In the genomic region with DNA sequence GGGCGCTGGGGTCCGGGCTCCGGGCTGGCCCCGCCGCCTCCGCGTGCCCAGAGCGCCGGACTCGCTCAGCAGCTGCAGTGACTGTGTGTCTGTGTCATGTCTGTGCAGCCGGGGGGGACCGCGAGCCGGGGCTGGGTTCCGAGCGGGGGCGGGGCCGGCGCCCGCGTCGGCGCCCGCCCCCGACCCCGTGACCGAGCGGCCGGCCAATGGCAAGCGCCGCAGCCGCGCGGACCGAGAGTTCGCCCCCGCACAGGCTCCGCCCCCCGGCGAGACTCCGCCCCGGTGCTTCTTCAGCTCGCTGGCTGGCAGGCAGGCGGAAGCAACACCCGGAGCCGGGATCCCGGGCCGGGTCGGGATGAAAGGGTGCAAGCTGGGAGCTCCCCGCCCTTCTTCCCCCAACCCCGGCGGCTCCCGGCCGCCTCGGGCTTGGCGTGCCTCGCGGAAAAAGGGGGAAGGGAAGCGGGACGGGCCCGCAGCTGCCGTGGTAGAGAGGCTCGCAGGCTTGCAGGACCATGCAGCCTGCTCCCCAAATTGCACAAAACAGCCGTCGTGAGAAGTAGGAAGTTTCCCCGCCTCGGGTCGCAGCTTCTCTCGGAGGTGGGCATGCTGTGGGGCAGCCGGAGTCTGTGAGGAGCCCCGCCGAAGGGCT, we compare ENCODE assay signal across 1 cellular context.
TF ChIP-seq lines count a peak whose summit lies in the region.

No MANE protein-coding gene starts in this region.

TF ChIP-seq in H1, 55 proteins besides CTCF, POLR2A, EP300 and RAD21:
- TF ChIP-seq CHD2 (IDR thresholded peaks at IDR 0.05; ENCODE audit: low read length): no peak
- no peak for TF ChIP-seq ZNF274 (IDR thresholded peaks at IDR 0.05; ENCODE audit: borderline replicate concordance, extremely low read depth, low read length)
- no peak for TF ChIP-seq SP4 (IDR thresholded peaks at IDR 0.05; ENCODE audit: low read length)
- 0 out of 2 replicates have a peak, but pooled peaks have one; percentile 9 for TF ChIP-seq GTF2F1 (IDR thresholded peaks at IDR 0.05; ENCODE audit: borderline replicate concordance, low read depth, low read length)
- TF ChIP-seq BRCA1 (IDR thresholded peaks at IDR 0.05; ENCODE audit: low read depth, low read length): no peak
- TF ChIP-seq HDAC2 (IDR thresholded peaks at IDR 0.05; ENCODE audit: borderline replicate concordance in 1 of 2, low read depth in 2 of 2, low read length in 2 of 2): no peak
- TF ChIP-seq SP1 (IDR thresholded peaks at IDR 0.05; ENCODE audit: low read depth, low read length): peak; percentile 91
- peak; percentile 92 for TF ChIP-seq TAF1 (IDR thresholded peaks at IDR 0.05; ENCODE audit: low read depth, low read length)
- no peak for TF ChIP-seq ATF2 (IDR thresholded peaks at IDR 0.05; ENCODE audit: low read length)
- no peak for TF ChIP-seq HDAC6 (IDR thresholded peaks at IDR 0.05; ENCODE audit: low read depth, low read length)
- no peak for TF ChIP-seq GABPA (IDR thresholded peaks at IDR 0.05; ENCODE audit: borderline replicate concordance, insufficient read depth, low read length)
- no peak for TF ChIP-seq CTBP2 (IDR thresholded peaks at IDR 0.05; ENCODE audit: borderline replicate concordance, insufficient read depth, insufficient read length, low read length)
- TF ChIP-seq, protein P1, sequence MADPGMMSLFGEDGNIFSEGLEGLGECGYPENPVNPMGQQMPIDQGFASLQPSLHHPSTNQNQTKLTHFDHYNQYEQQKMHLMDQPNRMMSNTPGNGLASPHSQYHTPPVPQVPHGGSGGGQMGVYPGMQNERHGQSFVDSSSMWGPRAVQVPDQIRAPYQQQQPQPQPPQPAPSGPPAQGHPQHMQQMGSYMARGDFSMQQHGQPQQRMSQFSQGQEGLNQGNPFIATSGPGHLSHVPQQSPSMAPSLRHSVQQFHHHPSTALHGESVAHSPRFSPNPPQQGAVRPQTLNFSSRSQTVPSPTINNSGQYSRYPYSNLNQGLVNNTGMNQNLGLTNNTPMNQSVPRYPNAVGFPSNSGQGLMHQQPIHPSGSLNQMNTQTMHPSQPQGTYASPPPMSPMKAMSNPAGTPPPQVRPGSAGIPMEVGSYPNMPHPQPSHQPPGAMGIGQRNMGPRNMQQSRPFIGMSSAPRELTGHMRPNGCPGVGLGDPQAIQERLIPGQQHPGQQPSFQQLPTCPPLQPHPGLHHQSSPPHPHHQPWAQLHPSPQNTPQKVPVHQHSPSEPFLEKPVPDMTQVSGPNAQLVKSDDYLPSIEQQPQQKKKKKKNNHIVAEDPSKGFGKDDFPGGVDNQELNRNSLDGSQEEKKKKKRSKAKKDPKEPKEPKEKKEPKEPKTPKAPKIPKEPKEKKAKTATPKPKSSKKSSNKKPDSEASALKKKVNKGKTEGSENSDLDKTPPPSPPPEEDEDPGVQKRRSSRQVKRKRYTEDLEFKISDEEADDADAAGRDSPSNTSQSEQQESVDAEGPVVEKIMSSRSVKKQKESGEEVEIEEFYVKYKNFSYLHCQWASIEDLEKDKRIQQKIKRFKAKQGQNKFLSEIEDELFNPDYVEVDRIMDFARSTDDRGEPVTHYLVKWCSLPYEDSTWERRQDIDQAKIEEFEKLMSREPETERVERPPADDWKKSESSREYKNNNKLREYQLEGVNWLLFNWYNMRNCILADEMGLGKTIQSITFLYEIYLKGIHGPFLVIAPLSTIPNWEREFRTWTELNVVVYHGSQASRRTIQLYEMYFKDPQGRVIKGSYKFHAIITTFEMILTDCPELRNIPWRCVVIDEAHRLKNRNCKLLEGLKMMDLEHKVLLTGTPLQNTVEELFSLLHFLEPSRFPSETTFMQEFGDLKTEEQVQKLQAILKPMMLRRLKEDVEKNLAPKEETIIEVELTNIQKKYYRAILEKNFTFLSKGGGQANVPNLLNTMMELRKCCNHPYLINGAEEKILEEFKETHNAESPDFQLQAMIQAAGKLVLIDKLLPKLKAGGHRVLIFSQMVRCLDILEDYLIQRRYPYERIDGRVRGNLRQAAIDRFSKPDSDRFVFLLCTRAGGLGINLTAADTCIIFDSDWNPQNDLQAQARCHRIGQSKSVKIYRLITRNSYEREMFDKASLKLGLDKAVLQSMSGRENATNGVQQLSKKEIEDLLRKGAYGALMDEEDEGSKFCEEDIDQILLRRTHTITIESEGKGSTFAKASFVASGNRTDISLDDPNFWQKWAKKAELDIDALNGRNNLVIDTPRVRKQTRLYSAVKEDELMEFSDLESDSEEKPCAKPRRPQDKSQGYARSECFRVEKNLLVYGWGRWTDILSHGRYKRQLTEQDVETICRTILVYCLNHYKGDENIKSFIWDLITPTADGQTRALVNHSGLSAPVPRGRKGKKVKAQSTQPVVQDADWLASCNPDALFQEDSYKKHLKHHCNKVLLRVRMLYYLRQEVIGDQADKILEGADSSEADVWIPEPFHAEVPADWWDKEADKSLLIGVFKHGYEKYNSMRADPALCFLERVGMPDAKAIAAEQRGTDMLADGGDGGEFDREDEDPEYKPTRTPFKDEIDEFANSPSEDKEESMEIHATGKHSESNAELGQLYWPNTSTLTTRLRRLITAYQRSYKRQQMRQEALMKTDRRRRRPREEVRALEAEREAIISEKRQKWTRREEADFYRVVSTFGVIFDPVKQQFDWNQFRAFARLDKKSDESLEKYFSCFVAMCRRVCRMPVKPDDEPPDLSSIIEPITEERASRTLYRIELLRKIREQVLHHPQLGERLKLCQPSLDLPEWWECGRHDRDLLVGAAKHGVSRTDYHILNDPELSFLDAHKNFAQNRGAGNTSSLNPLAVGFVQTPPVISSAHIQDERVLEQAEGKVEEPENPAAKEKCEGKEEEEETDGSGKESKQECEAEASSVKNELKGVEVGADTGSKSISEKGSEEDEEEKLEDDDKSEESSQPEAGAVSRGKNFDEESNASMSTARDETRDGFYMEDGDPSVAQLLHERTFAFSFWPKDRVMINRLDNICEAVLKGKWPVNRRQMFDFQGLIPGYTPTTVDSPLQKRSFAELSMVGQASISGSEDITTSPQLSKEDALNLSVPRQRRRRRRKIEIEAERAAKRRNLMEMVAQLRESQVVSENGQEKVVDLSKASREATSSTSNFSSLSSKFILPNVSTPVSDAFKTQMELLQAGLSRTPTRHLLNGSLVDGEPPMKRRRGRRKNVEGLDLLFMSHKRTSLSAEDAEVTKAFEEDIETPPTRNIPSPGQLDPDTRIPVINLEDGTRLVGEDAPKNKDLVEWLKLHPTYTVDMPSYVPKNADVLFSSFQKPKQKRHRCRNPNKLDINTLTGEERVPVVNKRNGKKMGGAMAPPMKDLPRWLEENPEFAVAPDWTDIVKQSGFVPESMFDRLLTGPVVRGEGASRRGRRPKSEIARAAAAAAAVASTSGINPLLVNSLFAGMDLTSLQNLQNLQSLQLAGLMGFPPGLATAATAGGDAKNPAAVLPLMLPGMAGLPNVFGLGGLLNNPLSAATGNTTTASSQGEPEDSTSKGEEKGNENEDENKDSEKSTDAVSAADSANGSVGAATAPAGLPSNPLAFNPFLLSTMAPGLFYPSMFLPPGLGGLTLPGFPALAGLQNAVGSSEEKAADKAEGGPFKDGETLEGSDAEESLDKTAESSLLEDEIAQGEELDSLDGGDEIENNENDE (IDR thresholded peaks at IDR 0.05; ENCODE audit: insufficient replicate concordance, low read length): no peak
- no peak for TF ChIP-seq SAP30 (IDR thresholded peaks at IDR 0.05; ENCODE audit: insufficient read depth, insufficient replicate concordance, low read length)
- TF ChIP-seq CEBPB (IDR thresholded peaks at IDR 0.05; ENCODE audit: low read depth, low read length): no peak
- no peak for TF ChIP-seq CREB1 (IDR thresholded peaks at IDR 0.05)
- peak; percentile 68 for TF ChIP-seq E2F6 (IDR thresholded peaks at IDR 0.05)
- 0 out of 2 replicates have a peak, but pooled peaks have one; percentile 0 for TF ChIP-seq FOSL1 (IDR thresholded peaks at IDR 0.05; ENCODE audit: insufficient read depth, low read depth, low read length)
- TF ChIP-seq KDM5A (IDR thresholded peaks at IDR 0.05; ENCODE audit: low read length): no peak
- no peak for TF ChIP-seq RXRA (IDR thresholded peaks at IDR 0.05; ENCODE audit: insufficient read depth, low read depth, low read length)
- TF ChIP-seq ATF3 (IDR thresholded peaks at IDR 0.05; ENCODE audit: insufficient read depth, low read depth, low read length): no peak
- peak; percentile 83; the same call in 1 of the 2 replicates for TF ChIP-seq TBP (IDR thresholded peaks at IDR 0.05; ENCODE audit: low read depth, low read length)
- TF ChIP-seq SIX5 (IDR thresholded peaks at IDR 0.05; ENCODE audit: low read depth, low read length): no peak
- peak; percentile 14; the same call in 1 of the 2 replicates for TF ChIP-seq BACH1 (IDR thresholded peaks at IDR 0.05; ENCODE audit: low read length)
- TF ChIP-seq SRF (IDR thresholded peaks at IDR 0.05; ENCODE audit: low read depth, low read length): no peak
- TF ChIP-seq RNF2 (IDR thresholded peaks at IDR 0.05; ENCODE audit: borderline replicate concordance, low read depth, low read length, missing control alignments, poor library complexity, severe bottlenecking): no peak
- TF ChIP-seq CBX5 (IDR thresholded peaks at IDR 0.05; ENCODE audit: low read depth, low read length): no peak
- TF ChIP-seq JUND (IDR thresholded peaks at IDR 0.05; ENCODE audit: low read length): 0 out of 2 replicates have a peak, but pooled peaks have one; percentile 27
- TF ChIP-seq, protein P2, sequence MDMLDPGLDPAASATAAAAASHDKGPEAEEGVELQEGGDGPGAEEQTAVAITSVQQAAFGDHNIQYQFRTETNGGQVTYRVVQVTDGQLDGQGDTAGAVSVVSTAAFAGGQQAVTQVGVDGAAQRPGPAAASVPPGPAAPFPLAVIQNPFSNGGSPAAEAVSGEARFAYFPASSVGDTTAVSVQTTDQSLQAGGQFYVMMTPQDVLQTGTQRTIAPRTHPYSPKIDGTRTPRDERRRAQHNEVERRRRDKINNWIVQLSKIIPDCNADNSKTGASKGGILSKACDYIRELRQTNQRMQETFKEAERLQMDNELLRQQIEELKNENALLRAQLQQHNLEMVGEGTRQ (IDR thresholded peaks at IDR 0.05; ENCODE audit: low read length): peak; percentile 47; the same call in 1 of the 2 replicates
- TF ChIP-seq YY1 (IDR thresholded peaks at IDR 0.05; ENCODE audit: low read depth, low read length): no peak
- no peak for TF ChIP-seq CHD1 (IDR thresholded peaks at IDR 0.05; ENCODE audit: low read depth, low read length)
- peak; percentile 69; the same call in 1 of the 2 replicates for TF ChIP-seq RBBP5 (IDR thresholded peaks at IDR 0.05; ENCODE audit: borderline replicate concordance, low read depth, low read length)
- TF ChIP-seq JUN (IDR thresholded peaks at IDR 0.05; ENCODE audit: low read depth, low read length): no peak
- TF ChIP-seq SIN3A (conservative IDR thresholded peaks at IDR 0.05 in 1 of 2, IDR thresholded peaks at IDR 0.05 in 1 of 2; ENCODE audit: low read depth in 1 of 2, low read length in 2 of 2): peak in 1 of 2 experiments; percentile 56; a peak in 2 of 4 replicates
- peak; percentile 93 for TF ChIP-seq TAF7 (optimal IDR thresholded peaks at IDR 0.05; ENCODE audit: borderline replicate concordance, low read depth, low read length)
- peak; percentile 77; the same call in 1 of the 2 replicates for TF ChIP-seq POLR2AphosphoS5 (IDR thresholded peaks at IDR 0.05; ENCODE audit: low read depth, low read length)
- TF ChIP-seq MAX (IDR thresholded peaks at IDR 0.05): no peak; the same call in 1 of the 2 replicates
- no peak for TF ChIP-seq EZH2 (IDR thresholded peaks at IDR 0.05; ENCODE audit: low read depth, low read length, severe bottlenecking)
- no peak for TF ChIP-seq KDM1A (IDR thresholded peaks at IDR 0.05; ENCODE audit: borderline replicate concordance, low read length)
- no peak for TF ChIP-seq ASH2L (IDR thresholded peaks at IDR 0.05; ENCODE audit: low read length)
- TF ChIP-seq NANOG (IDR thresholded peaks at IDR 0.05; ENCODE audit: insufficient read depth, low read depth, low read length, poor library complexity, severe bottlenecking): no peak
- TF ChIP-seq BCL11A (IDR thresholded peaks at IDR 0.05; ENCODE audit: low read depth in 2 of 2, low read length in 2 of 2): no peak
- peak; percentile 96 for TF ChIP-seq KDM4A (IDR thresholded peaks at IDR 0.05; ENCODE audit: low read depth, low read length, severe bottlenecking)
- TF ChIP-seq PHF8 (conservative IDR thresholded peaks at IDR 0.05; ENCODE audit: low read depth, low read length): no peak
- TF ChIP-seq CBX8 (IDR thresholded peaks at IDR 0.05; ENCODE audit: borderline replicate concordance, low read depth, low read length): no peak
- no peak for TF ChIP-seq SP2 (IDR thresholded peaks at IDR 0.05; ENCODE audit: low read length)
- TF ChIP-seq POU5F1 (IDR thresholded peaks at IDR 0.05; ENCODE audit: low read depth, low read length): no peak
- TF ChIP-seq SUZ12 (IDR thresholded peaks at IDR 0.05; ENCODE audit: low read length): no peak
- TF ChIP-seq SIRT6 (IDR thresholded peaks at IDR 0.05; ENCODE audit: low read length): no peak
- no peak for TF ChIP-seq MAFK (IDR thresholded peaks at IDR 0.05; ENCODE audit: low read depth, low read length)
- TF ChIP-seq RFX5 (IDR thresholded peaks at IDR 0.05; ENCODE audit: borderline replicate concordance, low read depth, low read length): no peak; the same call in 1 of the 2 replicates
- TF ChIP-seq TEAD4 (IDR thresholded peaks at IDR 0.05; ENCODE audit: low read depth, low read length): no peak
- TF ChIP-seq NRF1 (IDR thresholded peaks at IDR 0.05; ENCODE audit: low read depth, low read length): no peak
- TF ChIP-seq EGR1 (IDR thresholded peaks at IDR 0.05; ENCODE audit: borderline replicate concordance, low read depth, low read length): peak; percentile 99
- no peak for TF ChIP-seq TCF12 (IDR thresholded peaks at IDR 0.05; ENCODE audit: low read depth, low read length)
